2 cellular contexts compared by ENCODE assay signal in the genomic region with DNA sequence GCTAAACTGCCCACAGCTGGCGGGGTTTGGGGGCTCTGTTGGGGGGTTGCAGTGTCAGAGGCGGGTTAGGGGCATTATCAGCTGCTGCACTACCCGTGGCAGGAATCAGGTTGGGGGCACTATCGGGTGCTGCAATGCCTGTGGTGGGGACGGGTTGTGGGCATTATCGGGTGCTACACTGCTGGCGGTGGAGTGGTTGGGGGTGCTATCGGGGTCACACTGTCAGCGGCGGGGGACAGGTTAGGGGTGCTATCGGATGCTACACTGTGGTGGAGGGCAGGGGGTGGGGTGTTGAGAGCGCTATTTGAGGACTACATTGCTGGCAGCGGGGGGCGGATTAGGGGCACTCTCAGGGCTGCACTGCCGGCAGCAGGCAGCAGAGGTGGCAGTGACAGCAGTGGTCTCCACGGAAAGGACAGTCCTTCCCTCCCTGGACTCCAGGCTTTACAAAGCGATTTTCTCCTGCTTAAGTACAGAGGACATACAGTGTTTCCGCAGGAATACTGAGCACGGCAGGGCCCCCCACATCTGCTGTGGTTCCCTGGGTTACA.
TF ChIP-seq lines count a peak whose summit lies in the region.

No MANE protein-coding gene starts in this region.

TF ChIP-seq in GM23338, 12 proteins besides CTCF, POLR2A, EP300 and RAD21 (continues in another document):
- TF ChIP-seq, protein P1, sequence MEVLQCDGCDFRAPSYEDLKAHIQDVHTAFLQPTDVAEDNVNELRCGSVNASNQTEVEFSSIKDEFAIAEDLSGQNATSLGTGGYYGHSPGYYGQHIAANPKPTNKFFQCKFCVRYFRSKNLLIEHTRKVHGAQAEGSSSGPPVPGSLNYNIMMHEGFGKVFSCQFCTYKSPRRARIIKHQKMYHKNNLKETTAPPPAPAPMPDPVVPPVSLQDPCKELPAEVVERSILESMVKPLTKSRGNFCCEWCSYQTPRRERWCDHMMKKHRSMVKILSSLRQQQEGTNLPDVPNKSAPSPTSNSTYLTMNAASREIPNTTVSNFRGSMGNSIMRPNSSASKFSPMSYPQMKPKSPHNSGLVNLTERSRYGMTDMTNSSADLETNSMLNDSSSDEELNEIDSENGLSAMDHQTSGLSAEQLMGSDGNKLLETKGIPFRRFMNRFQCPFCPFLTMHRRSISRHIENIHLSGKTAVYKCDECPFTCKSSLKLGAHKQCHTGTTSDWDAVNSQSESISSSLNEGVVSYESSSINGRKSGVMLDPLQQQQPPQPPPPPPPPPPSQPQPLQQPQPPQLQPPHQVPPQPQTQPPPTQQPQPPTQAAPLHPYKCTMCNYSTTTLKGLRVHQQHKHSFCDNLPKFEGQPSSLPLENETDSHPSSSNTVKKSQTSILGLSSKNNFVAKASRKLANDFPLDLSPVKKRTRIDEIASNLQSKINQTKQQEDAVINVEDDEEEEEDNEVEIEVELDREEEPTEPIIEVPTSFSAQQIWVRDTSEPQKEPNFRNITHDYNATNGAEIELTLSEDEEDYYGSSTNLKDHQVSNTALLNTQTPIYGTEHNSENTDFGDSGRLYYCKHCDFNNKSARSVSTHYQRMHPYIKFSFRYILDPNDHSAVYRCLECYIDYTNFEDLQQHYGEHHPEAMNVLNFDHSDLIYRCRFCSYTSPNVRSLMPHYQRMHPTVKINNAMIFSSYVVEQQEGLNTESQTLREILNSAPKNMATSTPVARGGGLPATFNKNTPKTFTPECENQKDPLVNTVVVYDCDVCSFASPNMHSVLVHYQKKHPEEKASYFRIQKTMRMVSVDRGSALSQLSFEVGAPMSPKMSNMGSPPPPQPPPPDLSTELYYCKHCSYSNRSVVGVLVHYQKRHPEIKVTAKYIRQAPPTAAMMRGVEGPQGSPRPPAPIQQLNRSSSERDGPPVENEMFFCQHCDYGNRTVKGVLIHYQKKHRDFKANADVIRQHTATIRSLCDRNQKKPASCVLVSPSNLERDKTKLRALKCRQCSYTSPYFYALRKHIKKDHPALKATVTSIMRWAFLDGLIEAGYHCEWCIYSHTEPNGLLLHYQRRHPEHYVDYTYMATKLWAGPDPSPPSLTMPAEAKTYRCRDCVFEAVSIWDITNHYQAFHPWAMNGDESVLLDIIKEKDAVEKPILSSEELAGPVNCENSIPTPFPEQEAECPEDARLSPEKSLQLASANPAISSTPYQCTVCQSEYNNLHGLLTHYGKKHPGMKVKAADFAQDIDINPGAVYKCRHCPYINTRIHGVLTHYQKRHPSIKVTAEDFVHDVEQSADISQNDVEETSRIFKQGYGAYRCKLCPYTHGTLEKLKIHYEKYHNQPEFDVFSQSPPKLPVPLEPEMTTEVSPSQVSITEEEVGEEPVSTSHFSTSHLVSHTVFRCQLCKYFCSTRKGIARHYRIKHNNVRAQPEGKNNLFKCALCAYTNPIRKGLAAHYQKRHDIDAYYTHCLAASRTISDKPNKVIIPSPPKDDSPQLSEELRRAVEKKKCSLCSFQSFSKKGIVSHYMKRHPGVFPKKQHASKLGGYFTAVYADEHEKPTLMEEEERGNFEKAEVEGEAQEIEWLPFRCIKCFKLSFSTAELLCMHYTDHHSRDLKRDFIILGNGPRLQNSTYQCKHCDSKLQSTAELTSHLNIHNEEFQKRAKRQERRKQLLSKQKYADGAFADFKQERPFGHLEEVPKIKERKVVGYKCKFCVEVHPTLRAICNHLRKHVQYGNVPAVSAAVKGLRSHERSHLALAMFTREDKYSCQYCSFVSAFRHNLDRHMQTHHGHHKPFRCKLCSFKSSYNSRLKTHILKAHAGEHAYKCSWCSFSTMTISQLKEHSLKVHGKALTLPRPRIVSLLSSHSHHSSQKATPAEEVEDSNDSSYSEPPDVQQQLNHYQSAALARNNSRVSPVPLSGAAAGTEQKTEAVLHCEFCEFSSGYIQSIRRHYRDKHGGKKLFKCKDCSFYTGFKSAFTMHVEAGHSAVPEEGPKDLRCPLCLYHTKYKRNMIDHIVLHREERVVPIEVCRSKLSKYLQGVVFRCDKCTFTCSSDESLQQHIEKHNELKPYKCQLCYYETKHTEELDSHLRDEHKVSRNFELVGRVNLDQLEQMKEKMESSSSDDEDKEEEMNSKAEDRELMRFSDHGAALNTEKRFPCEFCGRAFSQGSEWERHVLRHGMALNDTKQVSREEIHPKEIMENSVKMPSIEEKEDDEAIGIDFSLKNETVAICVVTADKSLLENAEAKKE (CRISPR knock-in tag; IDR thresholded peaks at IDR 0.05): no peak
- TF ChIP-seq, protein P2, sequence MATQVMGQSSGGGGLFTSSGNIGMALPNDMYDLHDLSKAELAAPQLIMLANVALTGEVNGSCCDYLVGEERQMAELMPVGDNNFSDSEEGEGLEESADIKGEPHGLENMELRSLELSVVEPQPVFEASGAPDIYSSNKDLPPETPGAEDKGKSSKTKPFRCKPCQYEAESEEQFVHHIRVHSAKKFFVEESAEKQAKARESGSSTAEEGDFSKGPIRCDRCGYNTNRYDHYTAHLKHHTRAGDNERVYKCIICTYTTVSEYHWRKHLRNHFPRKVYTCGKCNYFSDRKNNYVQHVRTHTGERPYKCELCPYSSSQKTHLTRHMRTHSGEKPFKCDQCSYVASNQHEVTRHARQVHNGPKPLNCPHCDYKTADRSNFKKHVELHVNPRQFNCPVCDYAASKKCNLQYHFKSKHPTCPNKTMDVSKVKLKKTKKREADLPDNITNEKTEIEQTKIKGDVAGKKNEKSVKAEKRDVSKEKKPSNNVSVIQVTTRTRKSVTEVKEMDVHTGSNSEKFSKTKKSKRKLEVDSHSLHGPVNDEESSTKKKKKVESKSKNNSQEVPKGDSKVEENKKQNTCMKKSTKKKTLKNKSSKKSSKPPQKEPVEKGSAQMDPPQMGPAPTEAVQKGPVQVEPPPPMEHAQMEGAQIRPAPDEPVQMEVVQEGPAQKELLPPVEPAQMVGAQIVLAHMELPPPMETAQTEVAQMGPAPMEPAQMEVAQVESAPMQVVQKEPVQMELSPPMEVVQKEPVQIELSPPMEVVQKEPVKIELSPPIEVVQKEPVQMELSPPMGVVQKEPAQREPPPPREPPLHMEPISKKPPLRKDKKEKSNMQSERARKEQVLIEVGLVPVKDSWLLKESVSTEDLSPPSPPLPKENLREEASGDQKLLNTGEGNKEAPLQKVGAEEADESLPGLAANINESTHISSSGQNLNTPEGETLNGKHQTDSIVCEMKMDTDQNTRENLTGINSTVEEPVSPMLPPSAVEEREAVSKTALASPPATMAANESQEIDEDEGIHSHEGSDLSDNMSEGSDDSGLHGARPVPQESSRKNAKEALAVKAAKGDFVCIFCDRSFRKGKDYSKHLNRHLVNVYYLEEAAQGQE (IDR thresholded peaks at IDR 0.05; ENCODE audit: unreplicated experiment): no peak
- no peak for TF ChIP-seq EZH2phosphoT487 (IDR thresholded peaks at IDR 0.05; ENCODE audit: unreplicated experiment)
- TF ChIP-seq CREB1 (CRISPR knock-in tag; IDR thresholded peaks at IDR 0.05; ENCODE audit: low read depth): no peak
- TF ChIP-seq ZNF114 (CRISPR knock-in tag; IDR thresholded peaks at IDR 0.05): no peak
- TF ChIP-seq POLR2AphosphoS5 (IDR thresholded peaks at IDR 0.05; ENCODE audit: low read depth): no peak
- TF ChIP-seq, protein P3, sequence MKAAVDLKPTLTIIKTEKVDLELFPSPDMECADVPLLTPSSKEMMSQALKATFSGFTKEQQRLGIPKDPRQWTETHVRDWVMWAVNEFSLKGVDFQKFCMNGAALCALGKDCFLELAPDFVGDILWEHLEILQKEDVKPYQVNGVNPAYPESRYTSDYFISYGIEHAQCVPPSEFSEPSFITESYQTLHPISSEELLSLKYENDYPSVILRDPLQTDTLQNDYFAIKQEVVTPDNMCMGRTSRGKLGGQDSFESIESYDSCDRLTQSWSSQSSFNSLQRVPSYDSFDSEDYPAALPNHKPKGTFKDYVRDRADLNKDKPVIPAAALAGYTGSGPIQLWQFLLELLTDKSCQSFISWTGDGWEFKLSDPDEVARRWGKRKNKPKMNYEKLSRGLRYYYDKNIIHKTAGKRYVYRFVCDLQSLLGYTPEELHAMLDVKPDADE (IDR thresholded peaks at IDR 0.05): no peak
- TF ChIP-seq NANOG (IDR thresholded peaks at IDR 0.05; ENCODE audit: borderline replicate concordance): no peak
- no peak for TF ChIP-seq JUNB (IDR thresholded peaks at IDR 0.05; ENCODE audit: unreplicated experiment)

TF ChIP-seq in K562, 482 proteins besides CTCF, POLR2A, EP300 and RAD21 (continued from another document):
- TF ChIP-seq, protein P4, sequence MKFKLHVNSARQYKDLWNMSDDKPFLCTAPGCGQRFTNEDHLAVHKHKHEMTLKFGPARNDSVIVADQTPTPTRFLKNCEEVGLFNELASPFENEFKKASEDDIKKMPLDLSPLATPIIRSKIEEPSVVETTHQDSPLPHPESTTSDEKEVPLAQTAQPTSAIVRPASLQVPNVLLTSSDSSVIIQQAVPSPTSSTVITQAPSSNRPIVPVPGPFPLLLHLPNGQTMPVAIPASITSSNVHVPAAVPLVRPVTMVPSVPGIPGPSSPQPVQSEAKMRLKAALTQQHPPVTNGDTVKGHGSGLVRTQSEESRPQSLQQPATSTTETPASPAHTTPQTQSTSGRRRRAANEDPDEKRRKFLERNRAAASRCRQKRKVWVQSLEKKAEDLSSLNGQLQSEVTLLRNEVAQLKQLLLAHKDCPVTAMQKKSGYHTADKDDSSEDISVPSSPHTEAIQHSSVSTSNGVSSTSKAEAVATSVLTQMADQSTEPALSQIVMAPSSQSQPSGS (CRISPR knock-in tag; IDR thresholded peaks at IDR 0.05): peak; percentile 61; the same call in 1 of the 2 replicates
- 0 out of 2 replicates have a peak, but pooled peaks have one; percentile 70 for TF ChIP-seq IRF2 (CRISPR knock-in tag; IDR thresholded peaks at IDR 0.05)
- TF ChIP-seq NR2F6 (CRISPR knock-in tag; IDR thresholded peaks at IDR 0.05): no peak
- TF ChIP-seq GTF2E2 (tag; IDR thresholded peaks at IDR 0.05): no peak
- no peak for TF ChIP-seq SIRT6 (IDR thresholded peaks at IDR 0.05; ENCODE audit: low read depth, low read length)
- 0 out of 2 replicates have a peak, but pooled peaks have one; percentile 25 for TF ChIP-seq MED1 (CRISPR knock-in tag; IDR thresholded peaks at IDR 0.05; ENCODE audit: borderline replicate concordance)
- no peak for TF ChIP-seq CBFB (CRISPR knock-in tag; IDR thresholded peaks at IDR 0.05)
- TF ChIP-seq PHF20 (IDR thresholded peaks at IDR 0.05; ENCODE audit: partially characterized antibody): peak; percentile 6
- TF ChIP-seq ZNF146 (CRISPR knock-in tag; IDR thresholded peaks at IDR 0.05; ENCODE audit: unreplicated experiment): no peak
- TF ChIP-seq MTA3 (IDR thresholded peaks at IDR 0.05; ENCODE audit: borderline replicate concordance): 0 out of 2 replicates have a peak, but pooled peaks have one; percentile 28
- no peak for TF ChIP-seq TOE1 (IDR thresholded peaks at IDR 0.05; ENCODE audit: borderline replicate concordance)
- no peak for TF ChIP-seq TOE1 (CRISPR knock-in tag; IDR thresholded peaks at IDR 0.05; ENCODE audit: borderline replicate concordance, low read depth)
- no peak for TF ChIP-seq SETDB1 (IDR thresholded peaks at IDR 0.05; ENCODE audit: low read length)
TF ChIP-seq in K562: peak in this region for 6.
